Comparison of ENCODE assay signal across 8 cellular contexts in genomic region chr11:46242462-46242960, GRCh38. TPM values are rescaled to one million over a fixed set of nuclear protein-coding genes. Genes with fewer than 3 reads are reported as not detected.
A peak's percentile ranks its signal among the peaks of the same experiment; 100 is the strongest.
DNase-seq lines count a peak whose midpoint lies in the region; TF ChIP-seq lines count a peak whose summit lies in the region.

No MANE protein-coding gene starts in this region.

- no peaks in the 10 kb centered on the region for H3K36me3 ChIP-seq in BLaER1 treated with 17β-estradiol and CSF1 and Interleukin-3, amounts not matched to agents 10 nM and 100 nM
- no peaks in the 10 kb centered on the region for H3K36me3 ChIP-seq in Karpas-422 (ENCODE audit: insufficient read depth, low read length)

- peaks cover 0 to 3% (median 0%) of the 10 kb centered on the region in 11 experiments; a peak in 4 of 22 replicates for H3K9me3 ChIP-seq in BLaER1 treated with 17β-estradiol and CSF1 and Interleukin-3, amounts not matched to agents 10 nM and 100 nM (replicated peaks in 1 of 11)
- H3K9me3 ChIP-seq in Karpas-422 (ENCODE audit: low read length) = no peaks in the 10 kb centered on the region

- peak overlapping the region; percentile 70 to 92 (median 78) for H3K27ac ChIP-seq in BLaER1 treated with 17β-estradiol and CSF1 and Interleukin-3, amounts not matched to agents 10 nM and 100 nM
- H3K27ac ChIP-seq in Karpas-422 (ENCODE audit: low read length) = peak overlapping the region; percentile 45; the same call in 1 of the 2 replicates

- H3K4me3 Mint-ChIP-seq in dendritic cell treated with granulocyte-macrophage colony-stimulating factor and Interleukin-4, amounts not matched to agents 40 ng/mL and 50 ng/mL, for 4 days = peak overlapping the region; percentile 79
- peak overlapping the region; percentile 87 to 89 (median 89) for H3K4me3 Mint-ChIP-seq in nephron

- TF ChIP-seq CTCF in nephron (IDR thresholded peaks at IDR 0.05; ENCODE audit: unreplicated experiment in 3 of 3) = no peak

- H3K4me1 Mint-ChIP-seq in dendritic cell treated with granulocyte-macrophage colony-stimulating factor and Interleukin-4, amounts not matched to agents 40 ng/mL and 50 ng/mL, for 4 days (ENCODE audit: low read depth) = peaks cover 38% of the 10 kb centered on the region
- H3K4me1 Mint-ChIP-seq in nephron = peaks cover 45% of the 10 kb centered on the region

- H3K27me3 ChIP-seq in BLaER1 treated with 17β-estradiol and CSF1 and Interleukin-3, amounts not matched to agents 10 nM and 100 nM = peaks cover 15 to 26% (median 19%) of the 10 kb centered on the region in 11 experiments
- no peaks in the 10 kb centered on the region for H3K27me3 ChIP-seq in Karpas-422 (ENCODE audit: low read length)

- peak overlapping the region; percentile 71 to 99 (median 89) for H3K4me2 ChIP-seq in BLaER1 treated with 17β-estradiol and CSF1 and Interleukin-3, amounts not matched to agents 10 nM and 100 nM
- H3K4me2 ChIP-seq in Karpas-422 (ENCODE audit: low read depth, low read length, poor library complexity, severe bottlenecking) = peak overlapping the region; percentile 95

- H3K27me3 Mint-ChIP-seq in dendritic cell treated with granulocyte-macrophage colony-stimulating factor and Interleukin-4, amounts not matched to agents 40 ng/mL and 50 ng/mL, for 4 days = no peaks in the 10 kb centered on the region
- H3K27me3 Mint-ChIP-seq in nephron (ENCODE audit: low read depth) = peaks cover 12% of the 10 kb centered on the region

- peak overlapping the region; percentile 50 to 72 (median 60) for H3K4me3 ChIP-seq in BLaER1 treated with 17β-estradiol and CSF1 and Interleukin-3, amounts not matched to agents 10 nM and 100 nM
- peak overlapping the region; percentile 78 for H3K4me3 ChIP-seq in Karpas-422 (ENCODE audit: low read length)

- peak overlapping the region; percentile 64 to 90 (median 80) for H3K9ac ChIP-seq in BLaER1 treated with 17β-estradiol and CSF1 and Interleukin-3, amounts not matched to agents 10 nM and 100 nM
- H3K9ac ChIP-seq in Karpas-422 (ENCODE audit: low read length) = peak overlapping the region; percentile 80

- 0 out of 2 replicates have a peak overlapping the region, but pooled peaks have one; percentile 74 for H2AFZ ChIP-seq in Karpas-422 (ENCODE audit: low read length)

- H3K27ac Mint-ChIP-seq in dendritic cell treated with granulocyte-macrophage colony-stimulating factor and Interleukin-4, amounts not matched to agents 40 ng/mL and 50 ng/mL, for 4 days = peak overlapping the region; percentile 77
- peak overlapping the region; percentile 98 to 100 (median 98) for H3K27ac Mint-ChIP-seq in nephron

- H3K36me3 Mint-ChIP-seq in dendritic cell treated with granulocyte-macrophage colony-stimulating factor and Interleukin-4, amounts not matched to agents 40 ng/mL and 50 ng/mL, for 4 days (ENCODE audit: low read depth) = no peaks in the 10 kb centered on the region
- no peaks in the 10 kb centered on the region for H3K36me3 Mint-ChIP-seq in nephron (ENCODE audit: low read depth)

- H3K9me2 ChIP-seq in Karpas-422 (replicated peaks; ENCODE audit: insufficient read depth, low read length) = no peaks in the 10 kb centered on the region

- H3K9me3 Mint-ChIP-seq in dendritic cell treated with granulocyte-macrophage colony-stimulating factor and Interleukin-4, amounts not matched to agents 40 ng/mL and 50 ng/mL, for 4 days = no peaks in the 10 kb centered on the region
- H3K9me3 Mint-ChIP-seq in nephron = no peaks in the 10 kb centered on the region

- H3K79me2 ChIP-seq in Karpas-422 (ENCODE audit: low read length) = no peaks in the 10 kb centered on the region

- no peak for DNase-seq in Karpas-422
- no peak for DNase-seq in nucleus accumbens (lab: John Stamatoyannopoulos, UW)
- no peak for DNase-seq in OCI-M2 (lab: John Stamatoyannopoulos, UW; ENCODE audit: unreplicated experiment)
- no peak for DNase-seq in medulla oblongata (ENCODE audit: extremely low spot score)
- DNase-seq in CD1c-positive myeloid dendritic cell (ENCODE audit: extremely low spot score) = no peak

- intact Hi-C loops in dendritic cell treated with granulocyte-macrophage colony-stimulating factor and Interleukin-4, amounts not matched to agents 40 ng/mL and 50 ng/mL, for 4 days (cut with micrococcal nuclease) = no loop called here

- H4K20me1 ChIP-seq in BLaER1 treated with 17β-estradiol and CSF1 and Interleukin-3, amounts not matched to agents 10 nM and 100 nM = no peaks in the 10 kb centered on the region
- no peaks in the 10 kb centered on the region for H4K20me1 ChIP-seq in Karpas-422 (ENCODE audit: insufficient read depth, low read depth, low read length)

- H3K4me1 ChIP-seq in BLaER1 treated with 17β-estradiol and CSF1 and Interleukin-3, amounts not matched to agents 10 nM and 100 nM = peaks cover 31 to 40% (median 33%) of the 10 kb centered on the region in 10 experiments
- peaks cover 23% of the 10 kb centered on the region for H3K4me1 ChIP-seq in Karpas-422 (ENCODE audit: low read length)

RNA-seq across cellular contexts. Expression of gene CREB3L1, which starts 35.0 kb away (rescaled TPM):
- total RNA-seq in Karpas-422 (2014; rRNA removed; shearing (Covaris generic); ENCODE audit: low replicate concordance) = not detected in 2 replicates
